ENCODE assay signal across 8 cellular contexts in genomic region chr18:32730620-32731021, GRCh38. TPM values are rescaled to one million over a fixed set of nuclear protein-coding genes. Genes with fewer than 3 reads are reported as not detected.
DNase-seq lines count a peak whose midpoint lies in the region; ATAC-seq and TF ChIP-seq lines count a peak whose summit lies in the region.

No MANE protein-coding gene starts in this region.

- H3K27ac Mint-ChIP-seq in T-helper 17 cell: peak overlapping the region; percentile 6

- ATAC-seq in GM21390 (IDR thresholded peaks at IDR 0.05; ENCODE audit: unreplicated experiment) (peak; percentile 99), T-helper 17 cell (peak; percentile 62), left colon (peak; percentile 71)

- H3K4me3 ChIP-seq in GM12864 (ENCODE audit: low read depth, low read length): no peak overlapping the region; the same call in 1 of the 2 replicates

- no peaks in the 10 kb centered on the region for H3K27me3 Mint-ChIP-seq in T-helper 17 cell

- intact Hi-C loops in left colon (cut with DNase I, micrococcal nuclease): no loop called here

- no peak for TF ChIP-seq CTCF in GM12864 (IDR thresholded peaks at IDR 0.05; ENCODE audit: low read depth, low read length, missing control alignments)

- H3K36me3 Mint-ChIP-seq in T-helper 17 cell (ENCODE audit: low read depth): peaks cover 2% of the 10 kb centered on the region

- peak overlapping the region; percentile 68 for H3K4me3 Mint-ChIP-seq in T-helper 17 cell

- DNase-seq in GM12864 (ENCODE audit: low read depth) (peak; percentile 15), HPDE6-E6E7 (ENCODE audit: extremely low spot score) (peak; percentile 11), T-helper 17 cell (no peak), left colon (no peak), activated gamma-delta T cell treated with Interleukin-2 at 50 U/mL for 16 hours (no peak), activated T-cell treated with anti-CD3 and anti-CD28 coated beads for 4 hours (no peak)
- no peak for DNase-seq in stimulated activated CD4-positive, alpha-beta T cell treated with anti-CD3 and anti-CD28 coated beads, Interleukin-2, amount 100 ng/mL, for 24 hours

- no peaks in the 10 kb centered on the region for H3K4me1 Mint-ChIP-seq in T-helper 17 cell

- H3K9me3 ChIP-seq in T-helper 17 cell (ENCODE audit: control insufficient read depth, low read length, poor library complexity, severe bottlenecking): no peaks in the 10 kb centered on the region

RNA-seq across cellular contexts. Expression of gene KLHL14, which starts 42.2 kb away (rescaled TPM):
- total RNA-seq in T-helper 17 cell (under 1 TPM in 1 of 2 donors, not detected in 1; 0.77 TPM), left colon (under 1 TPM in 1 of 2 donors, not detected in 1; 0.28 TPM)

Comparison
In these comparisons a context has a peak if more than half of its experiments do, and no peak if none do; other contexts are left out.
1. DNase-seq: peak in GM12864 (single experiment) and HPDE6-E6E7 (single experiment); none in T-helper 17 cell (0 of 3), left colon (0 of 2), activated gamma-delta T cell treated with Interleukin-2 at 50 U/mL for 16 hours (single experiment), activated T-cell treated with anti-CD3 and anti-CD28 coated beads for 4 hours (single experiment) and stimulated activated CD4-positive, alpha-beta T cell treated with anti-CD3 and anti-CD28 coated beads, Interleukin-2, amount 100 ng/mL, for 24 hours (0 of 2).
2. Peak in every context shown above with its lines, with median percentiles within 50 percentile points of each other: ATAC-seq.